17 cellular contexts compared by ENCODE assay signal in the genomic region with DNA sequence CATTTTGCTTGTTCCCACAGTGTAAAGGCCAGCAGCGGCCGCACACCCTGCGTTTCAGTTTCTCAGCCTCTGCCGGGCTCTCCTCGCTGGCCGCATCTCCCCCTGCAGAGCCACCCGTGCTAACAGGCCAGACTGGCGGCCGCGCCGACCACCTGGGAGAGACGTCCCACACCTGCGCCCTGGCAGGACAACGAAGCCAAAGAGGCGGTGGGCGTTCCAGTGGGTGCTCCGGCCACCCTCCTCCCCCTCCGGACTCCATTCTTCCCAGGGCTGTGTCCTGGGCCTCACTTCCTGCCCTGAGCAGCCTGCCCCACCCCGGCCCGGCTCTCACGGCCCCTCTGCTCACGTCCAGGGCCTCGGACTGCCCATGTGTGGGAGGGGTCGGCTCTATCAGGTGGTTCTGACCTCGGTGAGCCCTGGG. TPM values are rescaled to one million over a fixed set of nuclear protein-coding genes. Genes with fewer than 3 reads are reported as not detected.
DNase-seq lines count a peak whose midpoint lies in the region; ATAC-seq and TF ChIP-seq lines count a peak whose summit lies in the region.
"Had no signal": no experiment of that assay in that cellular context is flagged by ENCODE, and none has a peak within 500 bp of the region (broad histone marks: within the 10 kb centered on the region; RNA-seq: fewer than 3 reads in every experiment).

No MANE protein-coding gene starts in this region.

- peaks cover 4% of the 10 kb centered on the region; the same call in 1 of the 2 replicates for H3K4me1 ChIP-seq in H9 (ENCODE audit: insufficient read depth, low read length)
- peaks cover 59% of the 10 kb centered on the region for H3K4me1 ChIP-seq in SJSA1 (replicated peaks)
- peaks cover 0 to 52% (median 41%) of the 10 kb centered on the region in 4 donors for H3K4me1 ChIP-seq in sigmoid colon

- intact Hi-C loops in sigmoid colon (cut with DNase I) = no loop called here

- no peak overlapping the region for H2BK120ac ChIP-seq in H9 (ENCODE audit: low read depth, low read length, poor library complexity, severe bottlenecking)

- no peaks in the 10 kb centered on the region for H3K36me3 Mint-ChIP-seq in H9 (ENCODE audit: insufficient read depth in 1 of 3, low read depth in 3 of 3)
- H3K36me3 Mint-ChIP-seq: T-cell had no signal

- H3K36me3 ChIP-seq in SJSA1 (peaks cover 10% of the 10 kb centered on the region), sigmoid colon (no peaks in the 10 kb centered on the region)

- no peak overlapping the region for H2BK5ac ChIP-seq in H9 (ENCODE audit: insufficient read length, low read length)

- H2BK15ac ChIP-seq in H9 (ENCODE audit: low read depth, low read length) = no peak overlapping the region

- H3K27ac Mint-ChIP-seq in H9 = no peak overlapping the region
- H3K27ac Mint-ChIP-seq: B cell had no signal

- H3K4me2 ChIP-seq in H9 (ENCODE audit: insufficient read depth, insufficient read length, low read length) = no peak overlapping the region

- H3K27ac ChIP-seq in H9 (ENCODE audit: insufficient read length, low read depth, low read length) = no peak overlapping the region
- peak overlapping the region; percentile 95 for H3K27ac ChIP-seq in SJSA1
- H3K27ac ChIP-seq in layer of hippocampus (ENCODE audit: low read depth, low read length) = peak overlapping the region; percentile 80
- H3K27ac ChIP-seq in sigmoid colon = peak overlapping the region in 3 of 4 donors; percentile 85 to 94 (median 86)

- H3K14ac ChIP-seq in H9 (ENCODE audit: insufficient read depth, low read length) = 0 out of 2 replicates have a peak overlapping the region, but pooled peaks have one; percentile 29

- H2AK5ac ChIP-seq in H9 (ENCODE audit: insufficient read length, low read length) = no peak overlapping the region

- no peak overlapping the region for H3K9ac ChIP-seq in H9 (ENCODE audit: extremely low read depth, insufficient read length, low read length)

- H3K4me3 Mint-ChIP-seq in H9 = no peak overlapping the region
- H3K4me3 Mint-ChIP-seq: B cell, T-cell had no signal

- no peak overlapping the region for H4K91ac ChIP-seq in H9 (ENCODE audit: insufficient read length, low read depth, low read length)

- no peak overlapping the region for H2BK20ac ChIP-seq in H9 (ENCODE audit: low read depth, low read length, poor library complexity, severe bottlenecking)

- TF ChIP-seq EP300 in sigmoid colon (IDR thresholded peaks at IDR 0.05) = no peak

- no peaks in the 10 kb centered on the region for H3K23me2 ChIP-seq in H9 (ENCODE audit: insufficient read length, low read depth, low read length, poor library complexity, severe bottlenecking)

- H3K9me3 ChIP-seq in H9 (ENCODE audit: control insufficient read depth, low read depth, low read length) = no peaks in the 10 kb centered on the region
- H3K9me3 ChIP-seq in SJSA1 (replicated peaks) = no peaks in the 10 kb centered on the region
- no peaks in the 10 kb centered on the region for H3K9me3 ChIP-seq in sigmoid colon

- H4K20me1 ChIP-seq in H9 (ENCODE audit: control insufficient read depth, insufficient read depth, insufficient read length) = no peaks in the 10 kb centered on the region

- no peak overlapping the region for H3K56ac ChIP-seq in H9 (ENCODE audit: insufficient read length, low read depth, low read length)

- no peak overlapping the region for H4K8ac ChIP-seq in H9 (replicated peaks; ENCODE audit: insufficient read length, low read depth, low read length)

- ATAC-seq in HG02884 (IDR thresholded peaks at IDR 0.05; ENCODE audit: unreplicated experiment) = no peak
- ATAC-seq in GM18873 (IDR thresholded peaks at IDR 0.05; ENCODE audit: low FRiP score, unreplicated experiment) = no peak

- peaks cover 2 to 9% of the 10 kb centered on the region in 2 experiments; a peak in 3 of 4 replicates for H3K4me1 Mint-ChIP-seq in H9
- H3K4me1 Mint-ChIP-seq: B cell, T-cell had no signal

- no peak overlapping the region for H3K23ac ChIP-seq in H9 (ENCODE audit: insufficient read length, low read depth, low read length)

- DNase-seq in H9 = peak; percentile 39
- peak in 1 of 2 experiments; percentile 73 for DNase-seq in SJSA1 (ENCODE audit: low read depth in 1 of 2, low spot score in 2 of 2)
- DNase-seq in sigmoid colon = peak; percentile 59
- no peak for DNase-seq in inferior parietal cortex (ENCODE audit: extremely low spot score)
- DNase-seq: activated gamma-delta T cell treated with Interleukin-2 at 50 U/mL for 16 hours, anterior cingulate cortex, Calu3, Karpas-422, NCI-H1092, NCI-H2081, NCI-H510A, occipital lobe, T-cell had no signal

- H3K9me3 Mint-ChIP-seq in H9 = no peaks in the 10 kb centered on the region
- H3K9me3 Mint-ChIP-seq: T-cell had no signal

- no peak overlapping the region for H3K4ac ChIP-seq in H9 (ENCODE audit: low read depth, low read length)

- no CpG with 5 or more reads among the region's 25 CpGs for WGBS in H9 (ENCODE audit: extremely low coverage, insufficient read length, low lambda C conversion rate)
- 52 to 62% methylated on average over 25 of the region's 25 CpGs for WGBS in sigmoid colon, 2 donors

- no peak overlapping the region for H2BK12ac ChIP-seq in H9 (ENCODE audit: insufficient read length, low read depth, low read length)

- peaks cover 14% of the 10 kb centered on the region for H3K27me3 Mint-ChIP-seq in H9 (ENCODE audit: low read depth)

- H3K27me3 ChIP-seq in H9 (ENCODE audit: insufficient read depth, low read length) (no peaks in the 10 kb centered on the region), SJSA1 (replicated peaks) (no peaks in the 10 kb centered on the region), layer of hippocampus (ENCODE audit: control insufficient read depth, insufficient read depth, low read length) (peaks cover 2% of the 10 kb centered on the region), sigmoid colon (no peaks in the 10 kb centered on the region)

- no peak overlapping the region for H3T11ph ChIP-seq in H9 (ENCODE audit: low read length)

- H3K79me2 ChIP-seq in H9 (ENCODE audit: insufficient read depth, low read length) = no peaks in the 10 kb centered on the region

- H2AFZ ChIP-seq in H9 (ENCODE audit: low read length) = no peak overlapping the region

- peak overlapping the region; percentile 11 for H3K18ac ChIP-seq in H9 (ENCODE audit: insufficient read length, low read depth, low read length)

- H4K5ac ChIP-seq in H9 (ENCODE audit: insufficient read length, low read depth, low read length) = no peak overlapping the region

- no peak for TF ChIP-seq POLR2A in sigmoid colon (IDR thresholded peaks at IDR 0.05)

- H3K4me3 ChIP-seq in SJSA1 (peak overlapping the region; percentile 32), sigmoid colon (no peak overlapping the region)

- H3K79me1 ChIP-seq in H9 (ENCODE audit: insufficient read depth, low read depth, low read length, poor library complexity, severe bottlenecking) = no peaks in the 10 kb centered on the region

- TF ChIP-seq CTCF in H9 (conservative IDR thresholded peaks at IDR 0.05) = no peak
- TF ChIP-seq CTCF in sigmoid colon (IDR thresholded peaks at IDR 0.05) = no peak

RNA-seq across cellular contexts. Expression of a gene that starts 31.9 kb away (rescaled TPM):
- 31.4 and 32.4 TPM in 2 replicates for total RNA-seq in H9 (2021)
- total RNA-seq in SJSA1 (2014; rRNA removed; shearing (Covaris generic)) = 12.7 and 18.0 TPM in 2 replicates
- total RNA-seq in sigmoid colon = 1 to 10 TPM; 2.1 to 6.4 (median 2.5) TPM
- 10 to 100 TPM in 1 of 3 donors, 1 to 10 TPM in 2; 1.8 to 10.7 (median 3.2) TPM for polyA plus RNA-seq in sigmoid colon
